Comparison of ENCODE assay signal across 1 cellular context in genomic region chr12:65960820-65961691, GRCh38.
TF ChIP-seq lines count a peak whose summit lies in the region.

No MANE protein-coding gene starts in this region.

TF ChIP-seq in HepG2, 621 proteins besides CTCF, POLR2A, EP300 and RAD21 (continued from another document and continues in another):
- peak; percentile 81; the same call in 1 of the 2 replicates for TF ChIP-seq ZBTB43 (CRISPR knock-in tag; conservative IDR thresholded peaks at IDR 0.05)
- TF ChIP-seq CENPX (CRISPR knock-in tag; IDR thresholded peaks at IDR 0.05) = no peak
- no peak for TF ChIP-seq HMGA1 (CRISPR knock-in tag; conservative IDR thresholded peaks at IDR 0.05)
- TF ChIP-seq ZNF550 (CRISPR knock-in tag; IDR thresholded peaks at IDR 0.05; ENCODE audit: borderline replicate concordance) = no peak
- no peak for TF ChIP-seq PHF5A (CRISPR knock-in tag; IDR thresholded peaks at IDR 0.05; ENCODE audit: low read depth, unreplicated experiment)
- TF ChIP-seq CBX1 (IDR thresholded peaks at IDR 0.05; ENCODE audit: low read depth) = no peak
- peak; percentile 38 for TF ChIP-seq ZEB1 (IDR thresholded peaks at IDR 0.05; ENCODE audit: insufficient replicate concordance, low read depth)
- no peak for TF ChIP-seq ZNF605 (CRISPR knock-in tag; IDR thresholded peaks at IDR 0.05)
- 0 out of 2 replicates have a peak, but pooled peaks have one; percentile 23 for TF ChIP-seq ZNF121 (CRISPR knock-in tag; IDR thresholded peaks at IDR 0.05)
- TF ChIP-seq ZC3H13 (CRISPR knock-in tag; IDR thresholded peaks at IDR 0.05) = no peak
- no peak; the same call in 1 of the 2 replicates for TF ChIP-seq KDM3A (CRISPR knock-in tag; IDR thresholded peaks at IDR 0.05; ENCODE audit: low read depth)
- no peak for TF ChIP-seq ZBTB4 (CRISPR knock-in tag; IDR thresholded peaks at IDR 0.05; ENCODE audit: borderline replicate concordance)
- TF ChIP-seq SAFB2 (CRISPR knock-in tag; IDR thresholded peaks at IDR 0.05; ENCODE audit: borderline replicate concordance, low read depth) = no peak
- TF ChIP-seq KLF11 (CRISPR knock-in tag; IDR thresholded peaks at IDR 0.05) = no peak
- TF ChIP-seq ZNF576 (CRISPR knock-in tag; IDR thresholded peaks at IDR 0.05) = no peak
- TF ChIP-seq HBP1 (CRISPR knock-in tag; IDR thresholded peaks at IDR 0.05; ENCODE audit: low read depth) = no peak
- TF ChIP-seq ZNF691 (CRISPR knock-in tag; IDR thresholded peaks at IDR 0.05; ENCODE audit: borderline replicate concordance, low read depth) = peak; percentile 40; the same call in 1 of the 2 replicates
- peak; percentile 86 for TF ChIP-seq POGZ (CRISPR knock-in tag; IDR thresholded peaks at IDR 0.05)
- no peak for TF ChIP-seq PATZ1 (CRISPR knock-in tag; IDR thresholded peaks at IDR 0.05)
- no peak for TF ChIP-seq ZNF652 (CRISPR knock-in tag; IDR thresholded peaks at IDR 0.05; ENCODE audit: borderline replicate concordance, low read depth)
- peak; percentile 81 for TF ChIP-seq BCL6 (CRISPR knock-in tag; IDR thresholded peaks at IDR 0.05)
- no peak for TF ChIP-seq ZBTB3 (CRISPR knock-in tag; IDR thresholded peaks at IDR 0.05; ENCODE audit: borderline replicate concordance, low read depth)
- no peak for TF ChIP-seq RBFOX2 (IDR thresholded peaks at IDR 0.05; ENCODE audit: low read depth, low read length)
- no peak for TF ChIP-seq ZNF746 (CRISPR knock-in tag; IDR thresholded peaks at IDR 0.05)
- TF ChIP-seq ZSCAN30 (CRISPR knock-in tag; IDR thresholded peaks at IDR 0.05) = no peak
- no peak for TF ChIP-seq TRAFD1 (CRISPR knock-in tag; IDR thresholded peaks at IDR 0.05; ENCODE audit: borderline replicate concordance)
- TF ChIP-seq IKZF5 (CRISPR knock-in tag; IDR thresholded peaks at IDR 0.05) = peak; percentile 85
- no peak for TF ChIP-seq ZSCAN20 (CRISPR knock-in tag; IDR thresholded peaks at IDR 0.05; ENCODE audit: borderline replicate concordance)
- TF ChIP-seq ZNF619 (CRISPR knock-in tag; IDR thresholded peaks at IDR 0.05) = no peak
- TF ChIP-seq ZNF569 (CRISPR knock-in tag; IDR thresholded peaks at IDR 0.05; ENCODE audit: borderline replicate concordance) = no peak
- TF ChIP-seq BRD4 (CRISPR knock-in tag; IDR thresholded peaks at IDR 0.05) = no peak
- TF ChIP-seq TAF1 (CRISPR knock-in tag; IDR thresholded peaks at IDR 0.05) = no peak
- TF ChIP-seq ARNT (IDR thresholded peaks at IDR 0.05) = no peak
- TF ChIP-seq MTA3 (CRISPR knock-in tag; IDR thresholded peaks at IDR 0.05) = no peak
- no peak for TF ChIP-seq PTBP1 (IDR thresholded peaks at IDR 0.05; ENCODE audit: low read depth, low read length, poor library complexity, severe bottlenecking)
- TF ChIP-seq ZNF512 (CRISPR knock-in tag; IDR thresholded peaks at IDR 0.05) = no peak
- TF ChIP-seq TBX3 (IDR thresholded peaks at IDR 0.05; ENCODE audit: borderline replicate concordance) = peak; percentile 49; the same call in 1 of the 2 replicates
- no peak for TF ChIP-seq ZNF253 (CRISPR knock-in tag; IDR thresholded peaks at IDR 0.05; ENCODE audit: borderline replicate concordance)
- peak; percentile 50; the same call in 1 of the 2 replicates for TF ChIP-seq FOSL1 (CRISPR knock-in tag; IDR thresholded peaks at IDR 0.05; ENCODE audit: borderline replicate concordance)
- TF ChIP-seq MXD1 (CRISPR knock-in tag; IDR thresholded peaks at IDR 0.05) = no peak
- TF ChIP-seq PBX3 (CRISPR knock-in tag; IDR thresholded peaks at IDR 0.05; ENCODE audit: borderline replicate concordance) = no peak
- no peak for TF ChIP-seq KLF13 (CRISPR knock-in tag; IDR thresholded peaks at IDR 0.05)
- no peak for TF ChIP-seq NCOA1 (CRISPR knock-in tag; IDR thresholded peaks at IDR 0.05)
- no peak; the same call in 1 of the 2 replicates for TF ChIP-seq ZNF431 (CRISPR knock-in tag; IDR thresholded peaks at IDR 0.05; ENCODE audit: borderline replicate concordance, low read depth)
- TF ChIP-seq SALL1 (CRISPR knock-in tag; IDR thresholded peaks at IDR 0.05) = peak; percentile 97
- TF ChIP-seq ZNF883 (CRISPR knock-in tag; IDR thresholded peaks at IDR 0.05; ENCODE audit: not compliant biosample characterization) = no peak
- no peak for TF ChIP-seq MZF1 (CRISPR knock-in tag; IDR thresholded peaks at IDR 0.05; ENCODE audit: borderline replicate concordance)
- 0 out of 2 replicates have a peak, but pooled peaks have one; percentile 48 for TF ChIP-seq DPF2 (CRISPR knock-in tag; IDR thresholded peaks at IDR 0.05; ENCODE audit: borderline replicate concordance, low read depth)
- no peak for TF ChIP-seq FOXM1 (CRISPR knock-in tag; IDR thresholded peaks at IDR 0.05)
- no peak for TF ChIP-seq GZF1 (CRISPR knock-in tag; IDR thresholded peaks at IDR 0.05)
- no peak for TF ChIP-seq POLR2AphosphoS2 (IDR thresholded peaks at IDR 0.05; ENCODE audit: low read depth, low read length)
- TF ChIP-seq ZFY (CRISPR knock-in tag; IDR thresholded peaks at IDR 0.05) = no peak
- TF ChIP-seq ZFP36 (IDR thresholded peaks at IDR 0.05; ENCODE audit: borderline replicate concordance, low read depth, low read length, partially characterized antibody) = no peak
- no peak for TF ChIP-seq SP2 (CRISPR knock-in tag; IDR thresholded peaks at IDR 0.05)
- TF ChIP-seq CERS6 (CRISPR knock-in tag; IDR thresholded peaks at IDR 0.05) = no peak
